ENCODE assay signal across 22 cellular contexts in the genomic region with DNA sequence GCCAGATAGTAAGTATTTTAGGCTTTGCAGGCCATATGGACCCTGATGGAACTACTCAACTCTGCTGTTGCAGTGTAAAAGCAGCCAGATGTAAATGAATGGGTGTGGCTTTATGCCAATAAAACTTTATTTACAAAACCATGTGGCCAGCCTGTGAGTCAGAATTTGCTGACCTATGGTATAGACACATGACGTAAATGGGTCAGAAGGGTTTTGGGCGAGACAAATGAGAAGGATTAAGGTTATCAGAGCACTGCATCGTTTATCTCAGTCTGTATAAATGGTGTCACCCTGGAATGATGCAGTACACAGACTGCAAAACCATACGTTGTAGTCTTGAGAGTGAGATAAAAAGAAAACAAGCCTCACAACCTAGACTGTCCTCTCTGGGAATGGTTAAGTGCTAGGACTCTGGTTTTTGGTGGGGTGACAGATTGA. TPM values are rescaled to one million over a fixed set of nuclear protein-coding genes. Genes with fewer than 3 reads are reported as not detected.
DNase-seq lines count a peak whose midpoint lies in the region; FAIRE-seq and TF ChIP-seq lines count a peak whose summit lies in the region.
"Had no signal": no experiment of that assay in that cellular context is flagged by ENCODE, and none has a peak within 500 bp of the region (broad histone marks: within the 10 kb centered on the region; RNA-seq: fewer than 3 reads in every experiment).

No MANE protein-coding gene starts in this region.

- H3K79me2 ChIP-seq in astrocyte (ENCODE audit: insufficient read depth, low read length) (no peaks in the 10 kb centered on the region), OCI-LY7 (ENCODE audit: insufficient read depth, low read depth, low read length) (no peaks in the 10 kb centered on the region)

- no peak overlapping the region for H3K27ac ChIP-seq in astrocyte (ENCODE audit: low read depth, low read length)
- no peak overlapping the region for H3K27ac ChIP-seq in OCI-LY7 (ENCODE audit: low read depth, low read length, poor library complexity, severe bottlenecking)
- H3K27ac ChIP-seq: left lung, upper lobe of right lung had no signal

- H3K9ac ChIP-seq in astrocyte (ENCODE audit: low read length), result no peak overlapping the region

- peaks cover 18% of the 10 kb centered on the region for H3K4me1 ChIP-seq in astrocyte (ENCODE audit: insufficient read depth, low read length)
- no peaks in the 10 kb centered on the region for H3K4me1 ChIP-seq in OCI-LY7 (ENCODE audit: insufficient read depth, low read length, poor library complexity, severe bottlenecking)
- H3K4me1 ChIP-seq: left lung, upper lobe of right lung had no signal

- DNase-seq in HFFc6 (no peak), astrocyte (ENCODE audit: low read depth) (peak; percentile 69), fibroblast of the aortic adventitia (ENCODE audit: low read depth) (peak; percentile 66), type B pancreatic cell (ENCODE audit: extremely low spot score, unreplicated experiment) (no peak), OCI-LY7 (ENCODE audit: low spot score) (no peak), OCI-M2 (lab: John Stamatoyannopoulos, UW; ENCODE audit: unreplicated experiment) (no peak)
- no peak for DNase-seq in central memory CD4-positive, alpha-beta T cell
- DNase-seq: activated CD8-positive, alpha-beta T cell treated with anti-CD3 and anti-CD28 coated beads, Interleukin-2, amount 10 ng/mL, durations not matched to agents 7 days and 5 days; activated T-cell treated with anti-CD3 and anti-CD28 coated beads, Interleukin-2, amount 50 U/mL, for 1 hour; amygdala; effector CD8-positive, alpha-beta T cell; Karpas-422; left lung; NCI-H1092 treated with DMSO at 0.1 percent for 48 hours; NCI-H2029 treated with DMSO at 0.1 percent for 48 hours; NCI-H510A treated with DMSO at 0.1 percent for 48 hours; stimulated activated CD4-positive, alpha-beta T cell treated with anti-CD3 and anti-CD28 coated beads, Interleukin-2, amount 100 ng/mL, for 24 hours; stimulated activated naive CD4-positive, alpha-beta T cell; upper lobe of right lung had no signal

- BruUV-seq in OCI-LY7 (replicated peaks; lab: Mats Ljungman, UMichigan), result no TSS peak

- H3K9me2 ChIP-seq in OCI-LY7 (ENCODE audit: insufficient read depth, low read length), result no peaks in the 10 kb centered on the region

- CTCF ChIA-PET in OCI-LY7 (lab: Charles Lee; ENCODE audit: unreplicated experiment), result no interaction called here

- no peaks in the 10 kb centered on the region for H3K27me3 ChIP-seq in astrocyte (ENCODE audit: insufficient read depth, low read length)
- H3K27me3 ChIP-seq: left lung, upper lobe of right lung had no signal

- H3K27ac Mint-ChIP-seq in HFFc6, result peak overlapping the region; percentile 39; the same call in 1 of the 2 replicates
- H3K27ac Mint-ChIP-seq in astrocyte (ENCODE audit: unreplicated experiment), result no peak overlapping the region
- H3K27ac Mint-ChIP-seq in type B pancreatic cell, result peak overlapping the region; percentile 14
- H3K27ac Mint-ChIP-seq: activated CD8-positive, alpha-beta T cell treated with anti-CD3 and anti-CD28 coated beads, Interleukin-2, amount 10 ng/mL, durations not matched to agents 7 days and 5 days; mesothelial cell of epicardium had no signal

- H3K4me2 ChIP-seq in astrocyte (ENCODE audit: low read length) (no peak overlapping the region), OCI-LY7 (ENCODE audit: low read length) (no peak overlapping the region)

- no peak overlapping the region for H3K4me3 ChIP-seq in astrocyte (ENCODE audit: insufficient read depth, low read depth, low read length)
- H3K4me3 ChIP-seq in fibroblast of the aortic adventitia (ENCODE audit: low read depth, low read length), result no peak overlapping the region
- H3K4me3 ChIP-seq in OCI-LY7 (ENCODE audit: low read depth, low read length, poor library complexity, severe bottlenecking), result no peak overlapping the region
- H3K4me3 ChIP-seq: left lung, upper lobe of right lung had no signal

- no peaks in the 10 kb centered on the region for H3K36me3 Mint-ChIP-seq in HFFc6 (ENCODE audit: low read depth)
- no peaks in the 10 kb centered on the region for H3K36me3 Mint-ChIP-seq in astrocyte (ENCODE audit: low read depth, unreplicated experiment)
- H3K36me3 Mint-ChIP-seq in type B pancreatic cell, result no peaks in the 10 kb centered on the region
- H3K36me3 Mint-ChIP-seq: mesothelial cell of epicardium had no signal

- intact Hi-C loops in OCI-LY7 (cut with micrococcal nuclease; ENCODE audit: unreplicated experiment), result no loop called here

- H3K9me3 ChIP-seq in astrocyte (ENCODE audit: insufficient read depth, low read depth, low read length) (no peaks in the 10 kb centered on the region), OCI-LY7 (ENCODE audit: low read length) (no peaks in the 10 kb centered on the region)
- H3K9me3 ChIP-seq: left lung, upper lobe of right lung had no signal

- peaks cover 2% of the 10 kb centered on the region; the same call in 1 of the 2 replicates for H3K27me3 Mint-ChIP-seq in HFFc6 (ENCODE audit: insufficient read depth)
- H3K27me3 Mint-ChIP-seq in astrocyte (ENCODE audit: low read depth, unreplicated experiment), result no peaks in the 10 kb centered on the region
- H3K27me3 Mint-ChIP-seq in type B pancreatic cell, result no peaks in the 10 kb centered on the region
- H3K27me3 Mint-ChIP-seq: central memory CD8-positive, alpha-beta T cell had no signal

- H3K36me3 ChIP-seq in astrocyte (ENCODE audit: insufficient read depth, low read length) (no peaks in the 10 kb centered on the region), OCI-LY7 (ENCODE audit: insufficient read depth, low read length) (no peaks in the 10 kb centered on the region)
- H3K36me3 ChIP-seq: upper lobe of right lung had no signal

- TF ChIP-seq CTCF in HFFc6 (IDR thresholded peaks at IDR 0.05), result no peak
- TF ChIP-seq CTCF in astrocyte (IDR thresholded peaks at IDR 0.05; ENCODE audit: insufficient read depth, low read depth, low read length), result no peak
- TF ChIP-seq CTCF in fibroblast of the aortic adventitia (IDR thresholded peaks at IDR 0.05; ENCODE audit: insufficient read depth, low read length), result no peak
- TF ChIP-seq CTCF in type B pancreatic cell (conservative IDR thresholded peaks at IDR 0.05), result no peak
- no peak for TF ChIP-seq CTCF in OCI-LY7 (conservative IDR thresholded peaks at IDR 0.05; ENCODE audit: low read length)

- H3K9me3 Mint-ChIP-seq in HFFc6 (no peaks in the 10 kb centered on the region), astrocyte (ENCODE audit: unreplicated experiment) (no peaks in the 10 kb centered on the region), type B pancreatic cell (no peaks in the 10 kb centered on the region)
- H3K9me3 Mint-ChIP-seq: central memory CD8-positive, alpha-beta T cell; mesothelial cell of epicardium; neural crest cell had no signal

- H3K4me3 Mint-ChIP-seq in HFFc6 (no peak overlapping the region), astrocyte (ENCODE audit: unreplicated experiment) (no peak overlapping the region), type B pancreatic cell (no peak overlapping the region)
- H3K4me3 Mint-ChIP-seq: activated CD8-positive, alpha-beta T cell treated with anti-CD3 and anti-CD28 coated beads, Interleukin-2, amount 10 ng/mL, durations not matched to agents 7 days and 5 days; central memory CD8-positive, alpha-beta T cell; mesothelial cell of epicardium; neural crest cell had no signal

- POLR2A ChIA-PET in OCI-LY7 (lab: Charles Lee), result no interaction called here

- no peak overlapping the region for H2AFZ ChIP-seq in astrocyte (ENCODE audit: low read depth, low read length)
- no peak overlapping the region for H2AFZ ChIP-seq in OCI-LY7 (ENCODE audit: low read length)

- no peak for FAIRE-seq in astrocyte (lab: Jason Lieb, UNC)

- peaks cover 66% of the 10 kb centered on the region for H3K4me1 Mint-ChIP-seq in HFFc6 (ENCODE audit: low read depth)
- peaks cover 13% of the 10 kb centered on the region for H3K4me1 Mint-ChIP-seq in astrocyte (ENCODE audit: low read depth, unreplicated experiment)
- H3K4me1 Mint-ChIP-seq in type B pancreatic cell (ENCODE audit: unreplicated experiment), result peaks cover 6% of the 10 kb centered on the region
- H3K4me1 Mint-ChIP-seq: central memory CD8-positive, alpha-beta T cell; mesothelial cell of epicardium; neural crest cell had no signal

- H4K20me1 ChIP-seq in astrocyte (ENCODE audit: insufficient read depth, low read length) (no peaks in the 10 kb centered on the region), OCI-LY7 (ENCODE audit: insufficient read depth, low read length) (no peaks in the 10 kb centered on the region)

RNA-seq across cellular contexts. Expression of a gene that starts 45.8 kb away (rescaled TPM):
- 10 to 100 TPM; 16.0 to 25.8 (median 18.1) TPM for total RNA-seq in HFFc6 (2021; fragmentation: NEBNext Ultra II Directional; extraction: Animal tissue kit (Norgen Biotek cat#: 25700))
- total RNA-seq in astrocyte, result 15.1 and 18.3 TPM in 2 replicates
- total RNA-seq in fibroblast of the aortic adventitia (ENCODE audit: low replicate concordance), result 15.5 and 27.4 TPM in 2 replicates
- total RNA-seq in type B pancreatic cell (ENCODE audit: low replicate concordance), result 13.2 and 21.7 TPM in 2 replicates
- 6.5 and 7.3 TPM in 2 replicates for total RNA-seq in OCI-LY7 (2014; rRNA removed; shearing (Covaris generic))
- total RNA-seq in OCI-LY7 (2022), result 7.9 and 9.6 TPM in 2 replicates

Comparison
In these comparisons a context has a peak if more than half of its experiments do, and no peak if none do; other contexts are left out.
1. DNase-seq: peak in astrocyte (single experiment) and fibroblast of the aortic adventitia (single experiment); none in HFFc6 (single experiment), type B pancreatic cell (single experiment), central memory CD4-positive, alpha-beta T cell (single experiment), OCI-LY7 (single experiment) and OCI-M2 (single experiment).